Comparison of ENCODE assay signal across 8 cellular contexts in the genomic region with DNA sequence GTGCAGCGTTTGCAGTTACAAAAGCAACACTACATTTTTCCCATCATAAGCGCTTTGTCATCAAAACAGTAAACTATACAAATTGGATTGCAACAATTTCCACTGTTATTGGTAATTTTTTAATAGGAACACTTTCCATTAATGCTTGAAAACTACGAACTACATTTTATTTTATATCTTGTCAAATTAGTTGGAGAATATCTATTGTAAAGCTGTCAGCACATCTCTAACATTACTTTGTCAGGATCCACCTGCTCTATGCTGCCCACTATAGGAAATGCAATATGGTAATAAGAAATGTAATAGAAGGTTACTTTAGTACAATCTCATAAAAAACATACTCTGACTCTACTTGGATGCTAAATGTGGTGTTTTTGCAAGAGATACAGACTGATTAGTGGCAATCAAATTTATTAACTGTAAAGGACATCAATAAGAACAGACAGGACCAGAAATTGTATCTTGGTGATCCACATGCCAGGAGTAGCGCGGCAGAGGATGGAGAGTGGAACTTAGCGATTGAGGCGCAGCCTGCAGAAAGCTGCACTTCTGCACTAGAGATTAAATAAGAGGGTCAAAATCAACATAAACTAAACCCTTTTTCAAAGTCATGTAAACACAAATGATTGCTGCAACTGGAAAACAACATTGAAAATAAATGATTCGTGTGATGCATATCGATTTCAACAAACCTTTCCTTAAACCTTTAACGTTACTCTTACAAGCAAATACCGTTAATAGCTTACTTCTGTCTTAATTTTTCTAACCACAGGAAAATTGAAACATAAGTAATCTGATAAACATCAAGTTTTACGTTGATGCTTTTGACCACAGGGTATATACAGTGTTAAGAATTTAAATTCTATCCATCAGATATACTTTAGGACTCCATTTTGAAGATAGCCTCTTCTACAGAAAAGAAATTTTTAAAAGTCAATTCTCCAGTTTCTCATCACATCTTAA. TPM values are rescaled to one million over a fixed set of nuclear protein-coding genes. Genes with fewer than 3 reads are reported as not detected.
A peak's percentile ranks its signal among the peaks of the same experiment; 100 is the strongest.
DNase-seq lines count a peak whose midpoint lies in the region; ATAC-seq and TF ChIP-seq lines count a peak whose summit lies in the region.

No MANE protein-coding gene starts in this region.

- H3K36me3 ChIP-seq in right atrium auricular region (no peaks in the 10 kb centered on the region), SJSA1 (peaks cover 3% of the 10 kb centered on the region; the same call in 1 of the 2 replicates), mesodermal cell (ENCODE audit: control insufficient read depth, insufficient read depth, low read length) (no peaks in the 10 kb centered on the region), transverse colon (no peaks in the 10 kb centered on the region)

- TF ChIP-seq CTCF in right atrium auricular region (IDR thresholded peaks at IDR 0.05) (peak; percentile 59 to 80), transverse colon (IDR thresholded peaks at IDR 0.05) (peak; percentile 73 to 82 (median 79))

- 0 to 60% methylated on average over 2 of the region's 12 CpGs for WGBS in mesodermal cell (ENCODE audit: insufficient coverage in 2 of 2), 2 experiments
- 3 to 5% methylated on average over 12 of the region's 12 CpGs for WGBS in transverse colon (ENCODE audit: low coverage in 1 of 2), 2 donors

- in situ Hi-C loops in transverse colon (cut with MboI; ENCODE audit: low pct_ligation_motif_present in 1 of 4, low pct_unique_long_range_greater_than_20kb in 1 of 4, low sequenced_read_pairs in 3 of 4): loop anchor here in 1 of 4 donors (25.0 kb wide), 1 partner anchor 661 kb away; no protein-coding TSS in a partner anchor

- H3K4me1 ChIP-seq in right atrium auricular region (peaks cover 0 to 38% of the 10 kb centered on the region in 2 donors), SJSA1 (replicated peaks) (no peaks in the 10 kb centered on the region; the same call in 1 of the 2 replicates), mesodermal cell (ENCODE audit: control insufficient read depth, insufficient read depth, low read length, poor library complexity, severe bottlenecking) (peaks cover 3% of the 10 kb centered on the region), transverse colon (peaks cover 4 to 42% (median 27%) of the 10 kb centered on the region in 4 donors)

- no peak for TF ChIP-seq EP300 in transverse colon (IDR thresholded peaks at IDR 0.05; ENCODE audit: low read depth)

- H3K27ac ChIP-seq in right atrium auricular region: peak overlapping the region; percentile 100
- no peak overlapping the region; the same call in 1 of the 2 replicates for H3K27ac ChIP-seq in SJSA1
- H3K27ac ChIP-seq in mesodermal cell (ENCODE audit: low read depth, low read length, severe bottlenecking): peak overlapping the region; percentile 93
- peak overlapping the region; percentile 97 to 100 (median 100) for H3K27ac ChIP-seq in transverse colon

- no peak for TF ChIP-seq POLR2A in transverse colon (IDR thresholded peaks at IDR 0.05)

- H3K27me3 ChIP-seq in right atrium auricular region (no peaks in the 10 kb centered on the region), SJSA1 (replicated peaks) (no peaks in the 10 kb centered on the region), transverse colon (no peaks in the 10 kb centered on the region)

- H3K9me3 ChIP-seq in right atrium auricular region (no peaks in the 10 kb centered on the region), SJSA1 (replicated peaks) (no peaks in the 10 kb centered on the region), mesodermal cell (ENCODE audit: control insufficient read depth, low read length) (no peaks in the 10 kb centered on the region), transverse colon (no peaks in the 10 kb centered on the region)

- ATAC-seq in Right ventricle myocardium superior (ENCODE audit: poor library complexity): no peak

- H3K4me3 ChIP-seq in right atrium auricular region (peak overlapping the region; percentile 92 to 95), SJSA1 (peak overlapping the region; percentile 69), mesodermal cell (ENCODE audit: extremely low read depth, insufficient read depth, low read length, poor library complexity, severe bottlenecking) (peak overlapping the region; percentile 93), transverse colon (peak overlapping the region; percentile 81 to 95 (median 92))

- intact Hi-C loops in Right ventricle myocardium superior (cut with DNase I) (no loop called here), transverse colon (cut with DNase I; ENCODE audit: low total_unique reads) (loop anchor here (10.0 kb wide), 1 partner anchor 181 kb away; no protein-coding TSS in a partner anchor)

- DNase-seq in right atrium auricular region (ENCODE audit: low spot score): no peak
- no peak for DNase-seq in Right ventricle myocardium superior
- DNase-seq in M059J (ENCODE audit: low read depth): peak; percentile 54
- peak in 1 of 2 experiments; percentile 46 for DNase-seq in SJSA1 (ENCODE audit: low read depth in 1 of 2, low spot score in 2 of 2)
- peak; percentile 67 for DNase-seq in dermis blood vessel endothelial cell
- peak; percentile 17 for DNase-seq in transverse colon
- DNase-seq in COR-L47 (lab: John Stamatoyannopoulos, UW): no peak

RNA-seq across cellular contexts. Expression of gene ARID2, which starts 3.6 kb away (rescaled TPM):
- total RNA-seq in right atrium auricular region (10 to 100 TPM; 13.7 to 19.5 TPM), Right ventricle myocardium superior (14.3 TPM), dermis blood vessel endothelial cell (18.4 and 20.7 TPM in 2 replicates), transverse colon (10 to 100 TPM; 22.9 to 39.9 (median 33.8) TPM)
- 8.7 and 11.0 TPM in 2 replicates for total RNA-seq in M059J (2014; rRNA removed; shearing (Covaris generic))
- total RNA-seq in SJSA1 (2014; rRNA removed; shearing (Covaris generic)): 6.6 and 12.0 TPM in 2 replicates
- 26.1 TPM for polyA plus RNA-seq in mesodermal cell (2013, experiment 1 of 2)
- 25.9 TPM for polyA plus RNA-seq in mesodermal cell (2013, experiment 2 of 2)

Comparison
In these comparisons a context has a peak if more than half of its experiments do, and no peak if none do; other contexts are left out.
1. DNase-seq: peak in M059J (single experiment), dermis blood vessel endothelial cell (single experiment) and transverse colon (single experiment); none in right atrium auricular region (single experiment), Right ventricle myocardium superior (single experiment) and COR-L47 (single experiment).
2. Peak in every context shown above with its lines, with median percentiles within 50 percentile points of each other: H3K4me3 ChIP-seq.